In genomic region chr3:167662919-167663400, GRCh38 we compare ENCODE assay signal across 28 cellular contexts. TPM values are rescaled to one million over a fixed set of nuclear protein-coding genes. Genes with fewer than 3 reads are reported as not detected.
DNase-seq lines count a peak whose midpoint lies in the region; ATAC-seq and TF ChIP-seq lines count a peak whose summit lies in the region.
"Had no signal": no experiment of that assay in that cellular context is flagged by ENCODE, and none has a peak within 500 bp of the region (broad histone marks: within the 10 kb centered on the region; RNA-seq: fewer than 3 reads in every experiment).

No MANE protein-coding gene starts in this region.

- H3K4me1 Mint-ChIP-seq in T-helper 17 cell: no peaks in the 10 kb centered on the region
- H3K4me1 Mint-ChIP-seq: CD4-positive, alpha-beta memory T cell had no signal

- H3K4me3 ChIP-seq in adrenal gland (no peak overlapping the region), coronary artery (no peak overlapping the region)
- H3K4me3 ChIP-seq: BLaER1 treated with 17β-estradiol and CSF1 and Interleukin-3, amounts not matched to agents 10 nM and 100 nM; GM12878; GM23248; Peyer's patch had no signal

- intact Hi-C loops in adrenal gland (cut with DNase I): no loop called here

- H3K4me1 ChIP-seq in adrenal gland (replicated peaks in 1 of 2): no peaks in the 10 kb centered on the region
- H3K4me1 ChIP-seq: BLaER1 treated with 17β-estradiol and CSF1 and Interleukin-3, amounts not matched to agents 10 nM and 100 nM; Caco-2; Peyer's patch had no signal

- DNase-seq in SIG-M5 treated with dmso at 0.1 percent for 504 hours (lab: John Stamatoyannopoulos, UW; ENCODE audit: unreplicated experiment) (peak; percentile 77), SIG-M5 (lab: John Stamatoyannopoulos, UW) (no peak), NOMO-1 treated with DMSO at 0.1 percent for 48 hours (lab: John Stamatoyannopoulos, UW; ENCODE audit: unreplicated experiment) (peak; percentile 77), T-helper 17 cell (no peak), GOT3 (lab: John Stamatoyannopoulos, UW) (no peak), adrenal gland (no peak), coronary artery (ENCODE audit: low spot score) (no peak)
- DNase-seq: ACHN; Caco-2; CD4-positive, alpha-beta memory T cell; DMS 273 treated with DMSO at 0.1 percent for 48 hours; DND-41; GM23248; HCEC 1CT; Kasumi-1; MM.1S; NCI-H187 treated with DMSO at 0.1 percent for 48 hours; NCI-H2107; NCI-H446 treated with DMSO at 0.1 percent for 48 hours; NCI-H526 treated with DMSO at 0.1 percent for 48 hours; Peyer's patch; SW 1271; T-helper 2 cell had no signal

- 80 to 84% (median 82%) methylated on average over 5 of the region's 5 CpGs for WGBS in adrenal gland, 4 donors

- H3K9me3 ChIP-seq in T-helper 17 cell (ENCODE audit: control insufficient read depth, low read length, poor library complexity, severe bottlenecking) (no peaks in the 10 kb centered on the region), adrenal gland (replicated peaks in 1 of 3) (no peaks in the 10 kb centered on the region)
- H3K9me3 ChIP-seq: BLaER1 treated with 17β-estradiol and CSF1 and Interleukin-3, amounts not matched to agents 10 nM and 100 nM; Caco-2; Peyer's patch had no signal

- no peaks in the 10 kb centered on the region for H3K27me3 ChIP-seq in adrenal gland
- H3K27me3 ChIP-seq: BLaER1 treated with 17β-estradiol and CSF1 and Interleukin-3, amounts not matched to agents 10 nM and 100 nM; Peyer's patch had no signal

- ATAC-seq in T-helper 17 cell: no peak
- no peak for ATAC-seq in HG02938 (IDR thresholded peaks at IDR 0.05; ENCODE audit: unreplicated experiment)
- ATAC-seq: GM12878 had no signal

- H3K36me3 ChIP-seq in adrenal gland (replicated peaks in 1 of 2): no peaks in the 10 kb centered on the region
- H3K36me3 ChIP-seq: BLaER1 treated with 17β-estradiol and CSF1 and Interleukin-3, amounts not matched to agents 10 nM and 100 nM; Peyer's patch had no signal

- H3K4me3 Mint-ChIP-seq in T-helper 17 cell: no peak overlapping the region
- H3K4me3 Mint-ChIP-seq: CD4-positive, alpha-beta memory T cell had no signal

- peak overlapping the region; percentile 35 for H3K27ac Mint-ChIP-seq in T-helper 17 cell
- H3K27ac Mint-ChIP-seq: CD4-positive, alpha-beta memory T cell had no signal

- TF ChIP-seq POLR2A in adrenal gland (IDR thresholded peaks at IDR 0.05): no peak

- no peak overlapping the region for H3K27ac ChIP-seq in adrenal gland
- no peak overlapping the region for H3K27ac ChIP-seq in coronary artery
- H3K27ac ChIP-seq: 22Rv1; BLaER1 treated with 17β-estradiol and CSF1 and Interleukin-3, amounts not matched to agents 10 nM and 100 nM; GM23248; Peyer's patch had no signal

- H3K27me3 Mint-ChIP-seq in T-helper 17 cell: no peaks in the 10 kb centered on the region

- TF ChIP-seq CTCF in adrenal gland (IDR thresholded peaks at IDR 0.05) (no peak), coronary artery (IDR thresholded peaks at IDR 0.05) (no peak)

- H3K36me3 Mint-ChIP-seq in T-helper 17 cell (ENCODE audit: low read depth): no peaks in the 10 kb centered on the region
- H3K36me3 Mint-ChIP-seq: CD4-positive, alpha-beta memory T cell had no signal

RNA-seq across cellular contexts. Expression of gene WDR49, which starts 9.2 kb away (rescaled TPM):
- total RNA-seq in T-helper 17 cell (under 1 TPM; 0.45 to 0.78 TPM), adrenal gland (1 to 10 TPM in 1 of 8 donors, under 1 TPM in 4, not detected in 3; 0.25 to 1.3 (median 0.34) TPM)
- polyA plus RNA-seq in adrenal gland: under 1 TPM in 1 of 3 donors, not detected in 2; 0.07 TPM
- total RNA-seq: GM23248, SK-MEL-5 had no signal
- polyA plus RNA-seq: CD4-positive, alpha-beta memory T cell; GM23248 had no signal

Comparison
In these comparisons a context has a peak if more than half of its experiments do, and no peak if none do; other contexts are left out.
1. DNase-seq: peak in SIG-M5 treated with dmso at 0.1 percent for 504 hours (single experiment) and NOMO-1 treated with DMSO at 0.1 percent for 48 hours (single experiment); none in SIG-M5 (single experiment), T-helper 17 cell (0 of 3), GOT3 (single experiment), adrenal gland (0 of 7) and coronary artery (single experiment).